ENCODE assay signal across 34 cellular contexts in the genomic region with DNA sequence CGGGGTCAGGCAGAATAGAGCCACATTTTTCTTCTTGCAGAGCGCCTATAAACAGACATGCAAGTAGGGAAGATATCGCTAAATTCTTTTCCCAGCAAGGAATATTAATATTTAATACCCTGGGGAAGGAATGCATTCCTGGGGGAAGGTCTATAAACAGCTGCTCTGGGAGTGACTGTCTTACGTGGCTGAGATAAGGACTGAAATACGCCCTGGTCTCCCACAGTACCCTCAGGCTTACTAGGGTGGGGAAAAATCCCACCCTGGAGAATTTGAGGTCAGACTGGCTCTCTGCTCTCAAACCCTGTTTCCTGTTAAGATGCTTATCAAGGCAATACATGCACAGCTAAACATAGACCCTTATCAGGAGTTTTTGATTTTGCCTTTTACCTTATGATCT.
"Had no signal": no experiment of that assay in that cellular context is flagged by ENCODE, and none has a peak within 500 bp of the region (broad histone marks: within the 10 kb centered on the region; RNA-seq: fewer than 3 reads in every experiment).

No MANE protein-coding gene starts in this region.

- FAIRE-seq: astrocyte, bronchial epithelial cell, colon had no signal

- H3K27ac Mint-ChIP-seq: activated B cell treated with CpG ODN at 0.5 μM for 24 hours; activated CD4-positive, alpha-beta memory T cell treated with anti-CD3 and anti-CD28 coated beads for 36 hours; activated CD4-positive, alpha-beta T cell treated with anti-CD3 and anti-CD28 coated beads, Interleukin-2, amount 10 ng/mL, durations not matched to agents 24 days and 14 days; activated CD8-positive, alpha-beta memory T cell treated with anti-CD3 and anti-CD28 coated beads, Interleukin-2, amount 10 ng/mL, durations not matched to agents 7 days and 5 days; activated CD8-positive, alpha-beta T cell treated with anti-CD3 and anti-CD28 coated beads, Interleukin-2, amount 10 ng/mL, durations not matched to agents 7 days and 5 days; activated naive CD4-positive, alpha-beta T cell treated with anti-CD3 and anti-CD28 coated beads, Interleukin-2, amount 10 ng/mL, durations not matched to agents 7 days and 5 days; activated naive CD4-positive, alpha-beta T cell treated with anti-CD3 and anti-CD28 coated beads, Interleukin-2, amount 50 U/mL, for 72 hours; activated naive CD8-positive, alpha-beta T cell treated with anti-CD3 and anti-CD28 coated beads, Interleukin-2, amount 10 ng/mL, durations not matched to agents 7 days and 5 days; effector memory CD8-positive, alpha-beta T cell; T-helper 17 cell; T-helper 2 cell treated with Interferon-gamma antibody and Interleukin-4, amounts not matched to agents 5 μg/mL and 100 μg/mL, for 36 hours had no signal

- ATAC-seq: activated CD4-positive, CD25-positive, alpha-beta regulatory T cell treated with anti-CD3 and anti-CD28 coated beads, Interleukin-2, amount 50 U/mL, for 24 hours; activated CD8-positive, alpha-beta memory T cell treated with anti-CD3 and anti-CD28 coated beads, Interleukin-2, amount 10 ng/mL, durations not matched to agents 7 days and 5 days; activated CD8-positive, alpha-beta T cell treated with anti-CD3 and anti-CD28 coated beads, Interleukin-2, amount 10 ng/mL, durations not matched to agents 7 days and 5 days; activated naive CD4-positive, alpha-beta T cell treated with anti-CD3 and anti-CD28 coated beads, Interleukin-2, amount 50 U/mL, for 72 hours; effector memory CD8-positive, alpha-beta T cell; gastroesophageal sphincter; heart right ventricle; T-helper 17 cell had no signal

- H3K4me3 Mint-ChIP-seq: activated B cell treated with CpG ODN at 0.5 μM for 24 hours; activated CD4-positive, alpha-beta memory T cell treated with anti-CD3 and anti-CD28 coated beads for 36 hours; activated CD4-positive, alpha-beta T cell treated with anti-CD3 and anti-CD28 coated beads, Interleukin-2, amount 10 ng/mL, durations not matched to agents 24 days and 14 days; activated CD8-positive, alpha-beta memory T cell treated with anti-CD3 and anti-CD28 coated beads, Interleukin-2, amount 10 ng/mL, durations not matched to agents 7 days and 5 days; activated CD8-positive, alpha-beta T cell treated with anti-CD3 and anti-CD28 coated beads, Interleukin-2, amount 10 ng/mL, durations not matched to agents 7 days and 5 days; activated naive CD4-positive, alpha-beta T cell treated with anti-CD3 and anti-CD28 coated beads, Interleukin-2, amount 10 ng/mL, durations not matched to agents 7 days and 5 days; activated naive CD8-positive, alpha-beta T cell treated with anti-CD3 and anti-CD28 coated beads, Interleukin-2, amount 10 ng/mL, durations not matched to agents 7 days and 5 days; central memory CD8-positive, alpha-beta T cell; effector memory CD8-positive, alpha-beta T cell; T-helper 17 cell; T-helper 2 cell treated with Interferon-gamma antibody and Interleukin-4, amounts not matched to agents 5 μg/mL and 100 μg/mL, for 36 hours had no signal

- H3K27me3 ChIP-seq: brain microvascular endothelial cell, esophagus muscularis mucosa, gastroesophageal sphincter, heart right ventricle had no signal

- DNase-seq: activated B cell treated with CpG ODN at 0.5 μM for 24 hours; activated CD4-positive, alpha-beta memory T cell treated with anti-CD3 and anti-CD28 coated beads for 36 hours; activated CD4-positive, alpha-beta T cell treated with anti-CD3 and anti-CD28 coated beads, Interleukin-2, amount 10 ng/mL, durations not matched to agents 24 days and 14 days; activated CD8-positive, alpha-beta memory T cell treated with anti-CD3 and anti-CD28 coated beads, Interleukin-2, amount 10 ng/mL, durations not matched to agents 7 days and 5 days; activated CD8-positive, alpha-beta memory T cell treated with anti-CD3 and anti-CD28 coated beads, Interleukin-2, amount 50 U/mL, for 4 hours; activated CD8-positive, alpha-beta T cell treated with anti-CD3 and anti-CD28 coated beads, Interleukin-2, amount 10 ng/mL, durations not matched to agents 7 days and 5 days; activated gamma-delta T cell; activated naive CD4-positive, alpha-beta T cell; activated naive CD4-positive, alpha-beta T cell treated with anti-CD3 and anti-CD28 coated beads, Interleukin-2, amount 10 ng/mL, durations not matched to agents 7 days and 5 days; activated naive CD8-positive, alpha-beta T cell treated with anti-CD3 and anti-CD28 coated beads, Interleukin-2, amount 10 ng/mL, durations not matched to agents 7 days and 5 days; activated T-cell treated with anti-CD3 and anti-CD28 coated beads, Interleukin-2, amount 50 U/mL, for 1 hour; activated T-cell treated with anti-CD3 and anti-CD28 coated beads, Interleukin-2, amount 50 U/mL, for 48 hours; amniotic stem cell; anterior cingulate cortex; brain microvascular endothelial cell; cortex of kidney; dermis blood vessel endothelial cell; effector CD4-positive, alpha-beta T cell; effector memory CD8-positive, alpha-beta T cell; foreskin melanocyte; heart right ventricle; T-helper 1 cell; T-helper 17 cell; T1000; WERI-Rb-1 had no signal

- H3K27me3 Mint-ChIP-seq: activated B cell treated with CpG ODN at 0.5 μM for 24 hours; activated CD4-positive, alpha-beta memory T cell treated with anti-CD3 and anti-CD28 coated beads for 36 hours; activated CD4-positive, alpha-beta T cell treated with anti-CD3 and anti-CD28 coated beads, Interleukin-2, amount 10 ng/mL, durations not matched to agents 24 days and 14 days; activated CD8-positive, alpha-beta memory T cell treated with anti-CD3 and anti-CD28 coated beads, Interleukin-2, amount 10 ng/mL, durations not matched to agents 7 days and 5 days; activated naive CD4-positive, alpha-beta T cell treated with anti-CD3 and anti-CD28 coated beads, Interleukin-2, amount 10 ng/mL, durations not matched to agents 7 days and 5 days; activated naive CD8-positive, alpha-beta T cell treated with anti-CD3 and anti-CD28 coated beads, Interleukin-2, amount 10 ng/mL, durations not matched to agents 7 days and 5 days; central memory CD8-positive, alpha-beta T cell; effector memory CD8-positive, alpha-beta T cell; T-helper 17 cell had no signal

- H3K4me1 Mint-ChIP-seq: activated B cell treated with CpG ODN at 0.5 μM for 24 hours; activated CD4-positive, alpha-beta T cell treated with anti-CD3 and anti-CD28 coated beads, Interleukin-2, amount 10 ng/mL, durations not matched to agents 24 days and 14 days; activated CD8-positive, alpha-beta memory T cell treated with anti-CD3 and anti-CD28 coated beads, Interleukin-2, amount 10 ng/mL, durations not matched to agents 7 days and 5 days; activated naive CD4-positive, alpha-beta T cell treated with anti-CD3 and anti-CD28 coated beads, Interleukin-2, amount 10 ng/mL, durations not matched to agents 7 days and 5 days; activated naive CD8-positive, alpha-beta T cell treated with anti-CD3 and anti-CD28 coated beads, Interleukin-2, amount 10 ng/mL, durations not matched to agents 7 days and 5 days; central memory CD8-positive, alpha-beta T cell; T-helper 17 cell had no signal

- H3K36me3 ChIP-seq: brain microvascular endothelial cell, esophagus muscularis mucosa, gastroesophageal sphincter, heart right ventricle, WERI-Rb-1 had no signal

- H3K4me1 ChIP-seq: esophagus muscularis mucosa, gastroesophageal sphincter, heart right ventricle had no signal

- H3K27ac ChIP-seq: brain microvascular endothelial cell, esophagus muscularis mucosa, gastroesophageal sphincter, heart right ventricle, WERI-Rb-1 had no signal

- H3K4me3 ChIP-seq: esophagus muscularis mucosa, gastroesophageal sphincter, heart right ventricle had no signal
